In genomic region chr1:57131257-57131656, GRCh38 we compare ENCODE assay signal across 18 cellular contexts.
A peak's percentile ranks its signal among the peaks of the same experiment; 100 is the strongest.
DNase-seq lines count a peak whose midpoint lies in the region; ATAC-seq, FAIRE-seq and TF ChIP-seq lines count a peak whose summit lies in the region.
"Had no signal": no experiment of that assay in that cellular context is flagged by ENCODE, and none has a peak within 500 bp of the region (broad histone marks: within the 10 kb centered on the region; RNA-seq: fewer than 3 reads in every experiment).

No MANE protein-coding gene starts in this region.

- H4K20me1 ChIP-seq in SK-N-SH (ENCODE audit: insufficient read depth) (no peaks in the 10 kb centered on the region), GM23248 (ENCODE audit: insufficient read depth) (no peaks in the 10 kb centered on the region)

- in situ Hi-C loops in GM23248 (cut with MboI), result no loop called here

- TF ChIP-seq CTCF in SK-N-SH (IDR thresholded peaks at IDR 0.05) (no peak), kidney (IDR thresholded peaks at IDR 0.05; ENCODE audit: borderline replicate concordance, extremely low read depth, insufficient read depth) (no peak)

- H3K27me3 ChIP-seq in SK-N-SH (ENCODE audit: insufficient read depth) (no peaks in the 10 kb centered on the region), GM23248 (replicated peaks; ENCODE audit: insufficient read depth) (no peaks in the 10 kb centered on the region), right cardiac atrium (ENCODE audit: control insufficient read depth, insufficient read depth) (no peaks in the 10 kb centered on the region)

- FAIRE-seq in kidney (lab: Jason Lieb, UNC), result no peak
- FAIRE-seq: GM18507 had no signal

- no peaks in the 10 kb centered on the region for H3K79me2 ChIP-seq in SK-N-SH (ENCODE audit: insufficient read depth)
- H3K79me2 ChIP-seq in GM23248 (ENCODE audit: insufficient read depth), result no peaks in the 10 kb centered on the region

- DNase-seq in SK-N-SH, result no peak
- DNase-seq in GM23248, result no peak
- DNase-seq in epithelial cell of prostate (ENCODE audit: low read depth, low spot score), result no peak
- no peak for DNase-seq in right cardiac atrium
- DNase-seq in activated naive CD4-positive, alpha-beta T cell treated with anti-CD3 and anti-CD28 coated beads, Interleukin-2, amount 50 U/mL, for 16 hours, result no peak
- DNase-seq in kidney, result no peak
- DNase-seq in head of caudate nucleus, result no peak
- DNase-seq: ACHN; C1 segment of cervical spinal cord; Calu3; CD4-positive, alpha-beta T cell; DMS 273 treated with DMSO at 0.1 percent for 48 hours; DND-41; GF-D8; GOT3; H9 had no signal

- H3K9me3 ChIP-seq in SK-N-SH (no peaks in the 10 kb centered on the region), GM23248 (ENCODE audit: low read depth) (no peaks in the 10 kb centered on the region), right cardiac atrium (ENCODE audit: control insufficient read depth, low read length) (no peaks in the 10 kb centered on the region), kidney (ENCODE audit: control insufficient read depth in 1 of 2, low read length in 2 of 2) (no peaks in the 10 kb centered on the region)

- no peak for TF ChIP-seq RAD21 in SK-N-SH (IDR thresholded peaks at IDR 0.05; ENCODE audit: low read length)

- H3K36me3 ChIP-seq in SK-N-SH (replicated peaks in 1 of 2; ENCODE audit: control insufficient read depth in 1 of 2, insufficient read depth in 2 of 2, low read length in 1 of 2), result no peaks in the 10 kb centered on the region
- no peaks in the 10 kb centered on the region for H3K36me3 ChIP-seq in GM23248 (ENCODE audit: low read depth)
- no peaks in the 10 kb centered on the region for H3K36me3 ChIP-seq in kidney (ENCODE audit: control insufficient read depth in 1 of 2, insufficient read depth in 2 of 2, low read length in 2 of 2)

- H3K9me2 ChIP-seq in SK-N-SH, result no peaks in the 10 kb centered on the region
- H3K9me2 ChIP-seq in GM23248 (ENCODE audit: insufficient read depth), result no peaks in the 10 kb centered on the region

- H3F3A ChIP-seq in SK-N-SH (replicated peaks; ENCODE audit: insufficient read depth), result peaks cover 19% of the 10 kb centered on the region
- H3F3A ChIP-seq in GM23248 (ENCODE audit: insufficient read depth), result peaks cover 32% of the 10 kb centered on the region

- H3K4me1 ChIP-seq in SK-N-SH (ENCODE audit: control insufficient read depth in 1 of 2, insufficient read depth in 2 of 2, low read depth in 1 of 2, low read length in 1 of 2), result peaks cover 3 to 8% of the 10 kb centered on the region in 2 experiments; a peak in 2 of 4 replicates
- H3K4me1 ChIP-seq in GM23248 (ENCODE audit: insufficient read depth), result peaks cover 35% of the 10 kb centered on the region
- no peaks in the 10 kb centered on the region for H3K4me1 ChIP-seq in right cardiac atrium (ENCODE audit: control insufficient read depth, insufficient read depth, low read length)
- no peaks in the 10 kb centered on the region for H3K4me1 ChIP-seq in kidney (ENCODE audit: control insufficient read depth in 1 of 2, insufficient read depth in 1 of 2, low read depth in 1 of 2, low read length in 2 of 2)

- POLR2A ChIA-PET in SK-N-SH (lab: Yijun Ruan, JAX), result no interaction called here

- H3K9ac ChIP-seq in SK-N-SH (no peak overlapping the region), GM23248 (no peak overlapping the region), kidney (ENCODE audit: low read length in 2 of 2) (no peak overlapping the region)

- TF ChIP-seq EP300 in SK-N-SH (IDR thresholded peaks at IDR 0.05; ENCODE audit: borderline replicate concordance in 1 of 2, low read depth in 1 of 2, low read length in 1 of 2), result no peak

- no peak overlapping the region for H2AFZ ChIP-seq in SK-N-SH (ENCODE audit: low read depth)
- no peak overlapping the region for H2AFZ ChIP-seq in GM23248

- intact Hi-C loops in right cardiac atrium (cut with DNase I), result no loop called here
- intact Hi-C loops in kidney (cut with DNase I), result no loop called here
- intact Hi-C loops in head of caudate nucleus (cut with DNase I), result no loop called here

- peak overlapping the region in 1 of 2 experiments; percentile 43; a peak in 2 of 4 replicates for H3K27ac ChIP-seq in SK-N-SH (ENCODE audit: low read depth in 2 of 2, low read length in 1 of 2)
- no peak overlapping the region for H3K27ac ChIP-seq in GM23248
- peak overlapping the region; percentile 51 for H3K27ac ChIP-seq in epithelial cell of prostate
- H3K27ac ChIP-seq in right cardiac atrium (ENCODE audit: low read length), result no peak overlapping the region
- no peak overlapping the region for H3K27ac ChIP-seq in kidney (ENCODE audit: low read depth in 2 of 2, low read length in 2 of 2)

- H3K4me2 ChIP-seq in SK-N-SH, result no peak overlapping the region
- H3K4me2 ChIP-seq in GM23248 (ENCODE audit: unreplicated experiment), result peak overlapping the region; percentile 10

- 63% methylated on average over 1 of the region's 1 CpG for WGBS in SK-N-SH (ENCODE audit: low lambda C conversion rate)
- WGBS in GM23248 (ENCODE audit: low coverage in 1 of 2, low lambda C conversion rate in 2 of 2, missing lambda C conversion rate in 2 of 2), 2 experiments, result 8 to 20% methylated on average over 1 of the region's 1 CpG
- 30% methylated on average over 1 of the region's 1 CpG for WGBS in right cardiac atrium

- H3K4me3 ChIP-seq in SK-N-SH (ENCODE audit: low read depth in 2 of 2, low read length in 1 of 2) (no peak overlapping the region), GM23248 (no peak overlapping the region), right cardiac atrium (ENCODE audit: low read length) (no peak overlapping the region), kidney (ENCODE audit: low read length in 2 of 2) (no peak overlapping the region)

- CTCF ChIA-PET in SK-N-SH (lab: Yijun Ruan, JAX), result no interaction called here

- ATAC-seq in SK-N-SH treated with all-trans-retinoic acid at 6 μM for 48 hours (peak; percentile 46; the same call in 2 of the 3 replicates), right cardiac atrium (peak; percentile 59 to 69)

TF ChIP-seq in SK-N-SH treated with all-trans-retinoic acid at 6 μM for 48 hours, 23 proteins besides CTCF, POLR2A, EP300 and RAD21:
- TF ChIP-seq GLIS3 (CRISPR knock-in tag; IDR thresholded peaks at IDR 0.05), result no peak
- no peak for TF ChIP-seq ZNF8 (CRISPR knock-in tag; IDR thresholded peaks at IDR 0.05)
- TF ChIP-seq SNAI2 (CRISPR knock-in tag; IDR thresholded peaks at IDR 0.05), result no peak
- TF ChIP-seq BACH2 (CRISPR knock-in tag; IDR thresholded peaks at IDR 0.05; ENCODE audit: borderline replicate concordance), result no peak

TF ChIP-seq in SK-N-SH, 30 proteins besides CTCF, POLR2A, EP300 and RAD21:
- no peak for TF ChIP-seq MXI1 (IDR thresholded peaks at IDR 0.05; ENCODE audit: low read depth, low read length)
